In genomic region chr2:36650031-36650430, GRCh38 we compare ENCODE assay signal across 7 cellular contexts. TPM values are rescaled to one million over a fixed set of nuclear protein-coding genes. Genes with fewer than 3 reads are reported as not detected.
A peak's percentile ranks its signal among the peaks of the same experiment; 100 is the strongest.
DNase-seq lines count a peak whose midpoint lies in the region; ATAC-seq and TF ChIP-seq lines count a peak whose summit lies in the region.

No MANE protein-coding gene starts in this region.

- ATAC-seq in GM18870 (IDR thresholded peaks at IDR 0.05; ENCODE audit: unreplicated experiment) (peak; percentile 97), HG02623 (IDR thresholded peaks at IDR 0.05; ENCODE audit: unreplicated experiment) (peak; percentile 64), esophagus mucosa (peak; percentile 89), omental fat pad (ENCODE audit: low FRiP score) (no peak)

- intact Hi-C loops in lower leg skin (cut with DNase I; ENCODE audit: low total_unique reads) = no loop called here

- DNase-seq in MV-4-11 (lab: John Stamatoyannopoulos, UW) (peak; percentile 27), lower leg skin (ENCODE audit: low spot score in 2 of 2) (no peak), NCI-H146 (lab: John Stamatoyannopoulos, UW) (no peak), omental fat pad (ENCODE audit: low spot score) (no peak)

- WGBS in lower leg skin, 2 donors = 59 to 75% methylated on average over 2 of the region's 2 CpGs

- TF ChIP-seq POLR2A in lower leg skin (IDR thresholded peaks at IDR 0.05) = no peak

- TF ChIP-seq CTCF in lower leg skin (IDR thresholded peaks at IDR 0.05) = no peak
- TF ChIP-seq CTCF in omental fat pad (IDR thresholded peaks at IDR 0.05) = no peak

- H3K4me3 ChIP-seq in lower leg skin (ENCODE audit: low read depth, poor library complexity, severe bottlenecking) = no peak overlapping the region

RNA-seq across cellular contexts. Expression of gene VIT, which starts 46.5 kb away (rescaled TPM):
- total RNA-seq in esophagus mucosa (2.6 TPM), lower leg skin (10 to 100 TPM; 10.0 to 23.7 (median 13.8) TPM), omental fat pad (10 to 100 TPM; 10.2 to 36.4 (median 19.8) TPM)

RNA-seq across cellular contexts. Expression of gene FEZ2, which starts 52.1 kb away (rescaled TPM):
- total RNA-seq in esophagus mucosa = 19.8 TPM
- total RNA-seq in lower leg skin = 10 to 100 TPM in 3 of 4 donors, 1 to 10 TPM in 1; 8.1 to 24.0 (median 19.0) TPM
- 10 to 100 TPM; 41.9 to 64.0 (median 55.9) TPM for total RNA-seq in omental fat pad
